Comparison of ENCODE assay signal across 17 cellular contexts in genomic region chr2:160266078-160266551, GRCh38.
A peak's percentile ranks its signal among the peaks of the same experiment; 100 is the strongest.
DNase-seq lines count a peak whose midpoint lies in the region; ATAC-seq, FAIRE-seq and TF ChIP-seq lines count a peak whose summit lies in the region.
"Had no signal": no experiment of that assay in that cellular context is flagged by ENCODE, and none has a peak within 500 bp of the region (broad histone marks: within the 10 kb centered on the region; RNA-seq: fewer than 3 reads in every experiment).

No MANE protein-coding gene starts in this region.

- peaks cover 2% of the 10 kb centered on the region for H3K36me3 Mint-ChIP-seq in activated T-cell treated with anti-CD3 and anti-CD28 coated beads, Interleukin-2, amount 50 U/mL, for 4 hours (ENCODE audit: insufficient read depth)
- H3K36me3 Mint-ChIP-seq in activated T-cell treated with anti-CD3 and anti-CD28 coated beads, Interleukin-2, amount 50 U/mL, for 72 hours (ENCODE audit: insufficient read depth in 2 of 2): peaks cover 0 to 3% of the 10 kb centered on the region in 2 donors
- peaks cover 20% of the 10 kb centered on the region for H3K36me3 Mint-ChIP-seq in stimulated activated effector memory CD8-positive, alpha-beta T cell treated with anti-CD3 and anti-CD28 coated beads, Interleukin-12 subunit alpha, Interleukin-12 subunit beta, amount 100 ng/mL, for 72 hours
- H3K36me3 Mint-ChIP-seq: memory B cell had no signal

- TF ChIP-seq POLR2A in GM12891 (IDR thresholded peaks at IDR 0.05; ENCODE audit: low read depth, low read length): no peak

- no peak overlapping the region for H3K4me3 ChIP-seq in A673 (ENCODE audit: low read depth, low read length, poor library complexity, severe bottlenecking)
- H3K4me3 ChIP-seq: esophagus squamous epithelium had no signal

- no peaks in the 10 kb centered on the region for H3K36me3 ChIP-seq in A673 (ENCODE audit: insufficient read depth, low read length, poor library complexity, severe bottlenecking)
- H3K36me3 ChIP-seq: esophagus squamous epithelium had no signal

- no peaks in the 10 kb centered on the region for H3K9me3 Mint-ChIP-seq in activated T-cell treated with anti-CD3 and anti-CD28 coated beads, Interleukin-2, amount 50 U/mL, for 4 hours
- H3K9me3 Mint-ChIP-seq in activated T-cell treated with anti-CD3 and anti-CD28 coated beads, Interleukin-2, amount 50 U/mL, for 72 hours: no peaks in the 10 kb centered on the region
- no peaks in the 10 kb centered on the region for H3K9me3 Mint-ChIP-seq in stimulated activated effector memory CD8-positive, alpha-beta T cell treated with anti-CD3 and anti-CD28 coated beads, Interleukin-12 subunit alpha, Interleukin-12 subunit beta, amount 100 ng/mL, for 72 hours
- H3K9me3 Mint-ChIP-seq: memory B cell had no signal

- ATAC-seq in activated T-cell treated with anti-CD3 and anti-CD28 coated beads, Interleukin-2, amount 50 U/mL, for 4 hours: peak; percentile 64 to 66
- ATAC-seq in HG02610 (IDR thresholded peaks at IDR 0.05; ENCODE audit: unreplicated experiment): peak; percentile 56
- peak; percentile 71 to 75 for ATAC-seq in activated T-cell treated with anti-CD3 and anti-CD28 coated beads, Interleukin-2, amount 50 U/mL, for 72 hours (replicated peaks in 1 of 2)
- peak; percentile 81 for ATAC-seq in stimulated activated effector memory CD8-positive, alpha-beta T cell treated with anti-CD3 and anti-CD28 coated beads, Interleukin-12 subunit alpha, Interleukin-12 subunit beta, amount 100 ng/mL, for 72 hours

- no peaks in the 10 kb centered on the region for H3K9me3 ChIP-seq in A673 (ENCODE audit: low read depth, low read length, poor library complexity, severe bottlenecking)
- H3K9me3 ChIP-seq: esophagus squamous epithelium had no signal

- H3K4me3 Mint-ChIP-seq in activated T-cell treated with anti-CD3 and anti-CD28 coated beads, Interleukin-2, amount 50 U/mL, for 4 hours: no peak overlapping the region
- peak overlapping the region; percentile 66 to 68 for H3K4me3 Mint-ChIP-seq in activated T-cell treated with anti-CD3 and anti-CD28 coated beads, Interleukin-2, amount 50 U/mL, for 72 hours
- peak overlapping the region; percentile 25 for H3K4me3 Mint-ChIP-seq in stimulated activated effector memory CD8-positive, alpha-beta T cell treated with anti-CD3 and anti-CD28 coated beads, Interleukin-12 subunit alpha, Interleukin-12 subunit beta, amount 100 ng/mL, for 72 hours
- H3K4me3 Mint-ChIP-seq: memory B cell had no signal

- TF ChIP-seq CTCF in A673 (conservative IDR thresholded peaks at IDR 0.05; ENCODE audit: low read depth, low read length): no peak

- CTCF ChIA-PET in A673 (lab: Charles Lee): no interaction called here

- peaks cover 2% of the 10 kb centered on the region for H3K27me3 Mint-ChIP-seq in activated T-cell treated with anti-CD3 and anti-CD28 coated beads, Interleukin-2, amount 50 U/mL, for 4 hours (ENCODE audit: low read depth)
- H3K27me3 Mint-ChIP-seq in activated T-cell treated with anti-CD3 and anti-CD28 coated beads, Interleukin-2, amount 50 U/mL, for 72 hours (ENCODE audit: low read depth): peaks cover 21% of the 10 kb centered on the region

- FAIRE-seq in GM12891 (lab: Jason Lieb, UNC): no peak
- FAIRE-seq: H54, islet of Langerhans, TTC549 had no signal

- peak overlapping the region; percentile 45 for H3K27ac Mint-ChIP-seq in activated T-cell treated with anti-CD3 and anti-CD28 coated beads, Interleukin-2, amount 50 U/mL, for 72 hours
- H3K27ac Mint-ChIP-seq in stimulated activated effector memory CD8-positive, alpha-beta T cell treated with anti-CD3 and anti-CD28 coated beads, Interleukin-12 subunit alpha, Interleukin-12 subunit beta, amount 100 ng/mL, for 72 hours: no peak overlapping the region
- H3K27ac Mint-ChIP-seq: memory B cell had no signal

- intact Hi-C loops in A673 (cut with micrococcal nuclease; ENCODE audit: unreplicated experiment): no loop called here

- no peak for DNase-seq in activated T-cell treated with anti-CD3 and anti-CD28 coated beads, Interleukin-2, amount 50 U/mL, for 4 hours
- DNase-seq in activated T-cell treated with anti-CD3 and anti-CD28 coated beads, Interleukin-2, amount 50 U/mL, for 1 hour: no peak
- DNase-seq in activated T-cell treated with anti-CD3 and anti-CD28 coated beads, Interleukin-2, amount 50 U/mL, for 72 hours: peak; percentile 31 to 36
- DNase-seq in stimulated activated effector memory CD8-positive, alpha-beta T cell treated with anti-CD3 and anti-CD28 coated beads, Interleukin-12 subunit alpha, Interleukin-12 subunit beta, amount 100 ng/mL, for 72 hours (ENCODE audit: low spot score in 2 of 2): no peak
- DNase-seq in GM12891 (ENCODE audit: insufficient read length, low spot score) (no peak), C1 segment of cervical spinal cord (lab: John Stamatoyannopoulos, UW) (no peak), A673 (ENCODE audit: low spot score) (no peak)
- DNase-seq: esophagus squamous epithelium, head of caudate nucleus, IMR-90, NCI-H2081 treated with DMSO at 0.1 percent for 48 hours, NCI-H524 treated with DMSO at 0.1 percent for 48 hours had no signal

- H3K27me3 ChIP-seq in A673 (replicated peaks; ENCODE audit: insufficient read depth, low read depth, low read length, poor library complexity): no peaks in the 10 kb centered on the region
- H3K27me3 ChIP-seq: esophagus squamous epithelium had no signal

- peaks cover 3% of the 10 kb centered on the region for H3K4me1 ChIP-seq in A673 (ENCODE audit: insufficient read depth, low read length, poor library complexity, severe bottlenecking)

- POLR2A ChIA-PET in A673 (lab: Charles Lee; ENCODE audit: low non-redundant PET): no interaction called here

- no TSS peak for BruUV-seq in A673 (replicated peaks; lab: Mats Ljungman, UMichigan)

- H3K27ac ChIP-seq in A673 (ENCODE audit: low read depth, low read length, poor library complexity, severe bottlenecking): no peak overlapping the region
- H3K27ac ChIP-seq: esophagus squamous epithelium had no signal

- H3K4me1 Mint-ChIP-seq in activated T-cell treated with anti-CD3 and anti-CD28 coated beads, Interleukin-2, amount 50 U/mL, for 4 hours (ENCODE audit: low read depth): peaks cover 43% of the 10 kb centered on the region
- H3K4me1 Mint-ChIP-seq in activated T-cell treated with anti-CD3 and anti-CD28 coated beads, Interleukin-2, amount 50 U/mL, for 72 hours (ENCODE audit: low read depth): peaks cover 58% of the 10 kb centered on the region
- H3K4me1 Mint-ChIP-seq in stimulated activated effector memory CD8-positive, alpha-beta T cell treated with anti-CD3 and anti-CD28 coated beads, Interleukin-12 subunit alpha, Interleukin-12 subunit beta, amount 100 ng/mL, for 72 hours: peaks cover 52% of the 10 kb centered on the region

TF ChIP-seq in GM12891, 5 proteins besides CTCF, POLR2A, EP300 and RAD21:
- TF ChIP-seq TAF1 (IDR thresholded peaks at IDR 0.05; ENCODE audit: low read depth, low read length) (no peak), POLR2AphosphoS5 (IDR thresholded peaks at IDR 0.05; ENCODE audit: low read depth, low read length) (no peak), SPI1 (IDR thresholded peaks at IDR 0.05; ENCODE audit: low read depth, low read length) (no peak), PAX5 (IDR thresholded peaks at IDR 0.05; ENCODE audit: insufficient read depth, low read length, severe bottlenecking) (no peak), POU2F2 (IDR thresholded peaks at IDR 0.05; ENCODE audit: low read depth, low read length) (no peak)

Comparison
In these comparisons a context has a peak if more than half of its experiments do, and no peak if none do; other contexts are left out.
1. DNase-seq: peak in activated T-cell treated with anti-CD3 and anti-CD28 coated beads, Interleukin-2, amount 50 U/mL, for 72 hours (2 of 2); none in activated T-cell treated with anti-CD3 and anti-CD28 coated beads, Interleukin-2, amount 50 U/mL, for 4 hours (single experiment), activated T-cell treated with anti-CD3 and anti-CD28 coated beads, Interleukin-2, amount 50 U/mL, for 1 hour (single experiment), stimulated activated effector memory CD8-positive, alpha-beta T cell treated with anti-CD3 and anti-CD28 coated beads, Interleukin-12 subunit alpha, Interleukin-12 subunit beta, amount 100 ng/mL, for 72 hours (0 of 2), GM12891 (single experiment), C1 segment of cervical spinal cord (0 of 14) and A673 (single experiment).
2. Peak in every context shown above with its lines, with median percentiles within 50 percentile points of each other: ATAC-seq.